ENCODE assay signal across 10 cellular contexts in genomic region chr3:71031914-71032521, GRCh38.
DNase-seq lines count a peak whose midpoint lies in the region; ATAC-seq, FAIRE-seq and TF ChIP-seq lines count a peak whose summit lies in the region.
"Had no signal": no experiment of that assay in that cellular context is flagged by ENCODE, and none has a peak within 500 bp of the region (broad histone marks: within the 10 kb centered on the region; RNA-seq: fewer than 3 reads in every experiment).

No MANE protein-coding gene starts in this region.

- H2BK5ac ChIP-seq in mesendoderm (ENCODE audit: low read length) = no peak overlapping the region

- no peak overlapping the region for H3K23ac ChIP-seq in mesendoderm (ENCODE audit: low read length)

- H3K27ac Mint-ChIP-seq in GM23338 = no peak overlapping the region
- H3K27ac Mint-ChIP-seq: endodermal cell had no signal

- TF ChIP-seq POLR2A in endothelial cell of umbilical vein (IDR thresholded peaks at IDR 0.05; ENCODE audit: low read depth, low read length) = no peak

- H3K9me2 ChIP-seq in GM23338 (ENCODE audit: insufficient read depth) = no peaks in the 10 kb centered on the region

- H4K8ac ChIP-seq in mesendoderm (ENCODE audit: low read depth, low read length) = no peak overlapping the region

- ATAC-seq in HG03159 (IDR thresholded peaks at IDR 0.05; ENCODE audit: unreplicated experiment) = peak; percentile 52
- peak in 1 of 4 donors; percentile 51 for ATAC-seq in psoas muscle
- ATAC-seq in HG02981 (IDR thresholded peaks at IDR 0.05; ENCODE audit: unreplicated experiment) = no peak
- ATAC-seq in GM23338 = no peak

- H2BK15ac ChIP-seq in mesendoderm (replicated peaks; ENCODE audit: low read depth) = no peak overlapping the region

- peaks cover 35% of the 10 kb centered on the region for H3K4me1 Mint-ChIP-seq in GM23338

- no peak for FAIRE-seq in endothelial cell of umbilical vein (lab: Jason Lieb, UNC)

- no peak overlapping the region for H3K4me2 ChIP-seq in endothelial cell of umbilical vein (ENCODE audit: insufficient read depth, low read length)
- no peak overlapping the region for H3K4me2 ChIP-seq in mesendoderm (ENCODE audit: low read length)
- H3K4me2 ChIP-seq in GM23338 = no peak overlapping the region

- H3K18ac ChIP-seq in mesendoderm (ENCODE audit: low read length) = no peak overlapping the region

- POLR2A ChIA-PET in endothelial cell of umbilical vein (lab: Charles Lee) = no interaction called here

- H3K36me3 ChIP-seq in endothelial cell of umbilical vein (ENCODE audit: control insufficient read depth in 2 of 2, extremely low read depth in 1 of 2, insufficient read depth in 2 of 2, low read length in 2 of 2) (peaks cover 6 to 27% of the 10 kb centered on the region in 2 experiments), psoas muscle (ENCODE audit: insufficient read depth in 1 of 2, low read depth in 1 of 2) (peaks cover 0 to 12% of the 10 kb centered on the region in 2 donors), mesendoderm (ENCODE audit: control insufficient read depth, insufficient read depth, low read length) (no peaks in the 10 kb centered on the region), GM23338 (ENCODE audit: insufficient read depth) (no peaks in the 10 kb centered on the region)
- H3K36me3 ChIP-seq: HAP-1 had no signal

- H2BK120ac ChIP-seq in mesendoderm (ENCODE audit: low read depth, low read length) = no peak overlapping the region

- 66 to 68% (median 66%) methylated on average over 13 of the region's 13 CpGs for WGBS in psoas muscle, 3 donors
- WGBS in mesendoderm (ENCODE audit: extremely low coverage, insufficient coverage, low lambda C conversion rate) = no CpG with 5 or more reads among the region's 13 CpGs

- H3K79me1 ChIP-seq in mesendoderm (ENCODE audit: low read length) = no peaks in the 10 kb centered on the region

- CTCF ChIA-PET in endothelial cell of umbilical vein (lab: Charles Lee) = interaction anchor here (1.2 to 1.6 kb wide), 3 partner anchors 9 to 482 kb away, joined by 3 to 10 read pairs (median 3); no protein-coding TSS in a partner anchor

- no peaks in the 10 kb centered on the region for H3K9me1 ChIP-seq in endothelial cell of umbilical vein (replicated peaks; ENCODE audit: control insufficient read depth, extremely low read depth, insufficient read depth, low read length)

- H3K4ac ChIP-seq in mesendoderm (ENCODE audit: low read depth, low read length) = no peak overlapping the region

- no peak overlapping the region for H3K9ac ChIP-seq in endothelial cell of umbilical vein (replicated peaks; ENCODE audit: extremely low read depth, insufficient read depth, low read length)
- H3K9ac ChIP-seq in mesendoderm (ENCODE audit: low read length) = no peak overlapping the region

- H4K5ac ChIP-seq in mesendoderm (ENCODE audit: low read length) = no peak overlapping the region

- H3F3A ChIP-seq in GM23338 (replicated peaks; ENCODE audit: low read depth) = no peaks in the 10 kb centered on the region

- DNase-seq in GM12865 (ENCODE audit: low read depth) = peak; percentile 28
- DNase-seq in endothelial cell of umbilical vein (ENCODE audit: low read depth, low spot score) = peak; percentile 49
- DNase-seq in psoas muscle = peak; percentile 19 to 47
- DNase-seq in activated CD8-positive, alpha-beta memory T cell treated with anti-CD3 and anti-CD28 coated beads for 24 hours = no peak
- DNase-seq in mesendoderm = no peak
- DNase-seq in GM23338 (ENCODE audit: low spot score) = no peak
- DNase-seq: endodermal cell had no signal

- peaks cover 7% of the 10 kb centered on the region for H3K27me3 Mint-ChIP-seq in GM23338 (ENCODE audit: insufficient read depth, low read depth, poor library complexity)

- H3K4me3 ChIP-seq in GM12865 (ENCODE audit: low read depth, low read length) = no peak overlapping the region
- no peak overlapping the region for H3K4me3 ChIP-seq in endothelial cell of umbilical vein (replicated peaks in 1 of 3; ENCODE audit: insufficient read depth in 1 of 3, low read depth in 1 of 3, low read length in 3 of 3)
- no peak overlapping the region for H3K4me3 ChIP-seq in psoas muscle
- H3K4me3 ChIP-seq in mesendoderm (ENCODE audit: low read length) = no peak overlapping the region
- H3K4me3 ChIP-seq in GM23338 = no peak overlapping the region
- H3K4me3 ChIP-seq: HAP-1 had no signal

- H3K36me3 Mint-ChIP-seq in GM23338 (ENCODE audit: low read depth) = peaks cover 17% of the 10 kb centered on the region; the same call in 2 of the 3 replicates

- H3K27me3 ChIP-seq in endothelial cell of umbilical vein (ENCODE audit: control insufficient read depth in 2 of 2, insufficient read depth in 2 of 2, low read length in 2 of 2) = no peaks in the 10 kb centered on the region
- no peaks in the 10 kb centered on the region for H3K27me3 ChIP-seq in psoas muscle (ENCODE audit: insufficient read depth in 3 of 3, low read length in 2 of 3)
- no peaks in the 10 kb centered on the region for H3K27me3 ChIP-seq in mesendoderm (ENCODE audit: insufficient read depth, low read length, poor library complexity)
- no peaks in the 10 kb centered on the region for H3K27me3 ChIP-seq in GM23338 (ENCODE audit: insufficient read depth)

- no peak overlapping the region for H3K4me3 Mint-ChIP-seq in GM23338
- H3K4me3 Mint-ChIP-seq: endodermal cell had no signal

- no peak overlapping the region for H3K56ac ChIP-seq in mesendoderm (ENCODE audit: low read length)

- H4K20me1 ChIP-seq in endothelial cell of umbilical vein (replicated peaks; ENCODE audit: control insufficient read depth, extremely low read depth, insufficient read depth, low read length) (no peaks in the 10 kb centered on the region), GM23338 (replicated peaks; ENCODE audit: insufficient read depth) (no peaks in the 10 kb centered on the region)

- H3K9me3 ChIP-seq in endothelial cell of umbilical vein (replicated peaks; ENCODE audit: control insufficient read depth, insufficient read depth, low read length) (no peaks in the 10 kb centered on the region), psoas muscle (no peaks in the 10 kb centered on the region)
- H3K9me3 ChIP-seq: HAP-1 had no signal

- intact Hi-C loops in endothelial cell of umbilical vein (cut with micrococcal nuclease) = no loop called here
- intact Hi-C loops in psoas muscle (cut with DNase I) = no loop called here

- H3K9me3 Mint-ChIP-seq in GM23338 = peaks cover 5% of the 10 kb centered on the region; the same call in 2 of the 3 replicates

- TF ChIP-seq CTCF in GM12865 (IDR thresholded peaks at IDR 0.05; ENCODE audit: insufficient read depth, low read depth, low read length, missing control alignments) (no peak), endothelial cell of umbilical vein (IDR thresholded peaks at IDR 0.05; ENCODE audit: extremely low read depth in 1 of 2, insufficient read depth in 1 of 2, low read depth in 1 of 2, low read length in 2 of 2) (no peak), psoas muscle (IDR thresholded peaks at IDR 0.05) (no peak), GM23338 (conservative IDR thresholded peaks at IDR 0.05; ENCODE audit: low read depth in 2 of 2) (no peak)

- no peak overlapping the region for H2AK5ac ChIP-seq in mesendoderm (ENCODE audit: low read length)

- dilution Hi-C loops in endothelial cell of umbilical vein (cut with MboI; ENCODE audit: extremely low pct_ligation_motif_present, low sequenced_read_pairs) = no loop called here

- H2AFZ ChIP-seq in endothelial cell of umbilical vein (ENCODE audit: low read depth, low read length) (no peak overlapping the region), GM23338 (no peak overlapping the region)

- H3K4me1 ChIP-seq in endothelial cell of umbilical vein (ENCODE audit: control insufficient read depth, extremely low read depth, insufficient read depth, low read length) (peaks cover 27% of the 10 kb centered on the region), psoas muscle (peaks cover 19% of the 10 kb centered on the region), mesendoderm (ENCODE audit: control insufficient read depth, low read depth, low read length) (peaks cover 2% of the 10 kb centered on the region), GM23338 (ENCODE audit: insufficient read depth) (peaks cover 27% of the 10 kb centered on the region)

- H3K79me2 ChIP-seq in endothelial cell of umbilical vein (ENCODE audit: control insufficient read depth, insufficient read depth, low read length) = peaks cover 77% of the 10 kb centered on the region
- no peaks in the 10 kb centered on the region for H3K79me2 ChIP-seq in mesendoderm (ENCODE audit: control insufficient read depth, insufficient read depth, low read length)
- H3K79me2 ChIP-seq in GM23338 (replicated peaks; ENCODE audit: insufficient read depth) = peaks cover 5% of the 10 kb centered on the region; the same call in 1 of the 2 replicates

- no peak overlapping the region for H3K27ac ChIP-seq in endothelial cell of umbilical vein (ENCODE audit: insufficient read depth, low read depth, low read length)
- no peak overlapping the region for H3K27ac ChIP-seq in psoas muscle
- no peak overlapping the region for H3K27ac ChIP-seq in mesendoderm (ENCODE audit: low read depth, low read length)
- no peak overlapping the region for H3K27ac ChIP-seq in GM23338 (ENCODE audit: low read depth)

- no TSS peak for BruUV-seq in endothelial cell of umbilical vein (replicated peaks; lab: Mats Ljungman, UMichigan)

TF ChIP-seq in endothelial cell of umbilical vein, 7 proteins besides CTCF, POLR2A, EP300 and RAD21:
- TF ChIP-seq MYC (IDR thresholded peaks at IDR 0.05; ENCODE audit: low read depth, low read length) = no peak
- TF ChIP-seq MAX (IDR thresholded peaks at IDR 0.05; ENCODE audit: insufficient read depth, insufficient read length) = peak; percentile 21
- TF ChIP-seq EZH2 (IDR thresholded peaks at IDR 0.05; ENCODE audit: borderline replicate concordance, low read depth, low read length, severe bottlenecking) = no peak

TF ChIP-seq in GM23338, 12 proteins besides CTCF, POLR2A, EP300 and RAD21 (continues in another document):
- TF ChIP-seq ETS1 (IDR thresholded peaks at IDR 0.05) = no peak
- TF ChIP-seq POLR2AphosphoS5 (IDR thresholded peaks at IDR 0.05; ENCODE audit: low read depth) = no peak
- TF ChIP-seq ZNF114 (CRISPR knock-in tag; IDR thresholded peaks at IDR 0.05) = no peak
- TF ChIP-seq JUNB (IDR thresholded peaks at IDR 0.05; ENCODE audit: unreplicated experiment) = no peak
- no peak for TF ChIP-seq NANOG (IDR thresholded peaks at IDR 0.05; ENCODE audit: borderline replicate concordance)
- TF ChIP-seq CREB1 (CRISPR knock-in tag; IDR thresholded peaks at IDR 0.05; ENCODE audit: low read depth) = no peak

Comparison
In these comparisons a context has a peak if more than half of its experiments do, and no peak if none do; other contexts are left out.
1. DNase-seq: peak in GM12865 (single experiment), endothelial cell of umbilical vein (single experiment) and psoas muscle (2 of 2); none in activated CD8-positive, alpha-beta memory T cell treated with anti-CD3 and anti-CD28 coated beads for 24 hours (single experiment), mesendoderm (single experiment) and GM23338 (single experiment).